Comparison of ENCODE assay signal across 9 cellular contexts in genomic region chr9:120402741-120403542, GRCh38.
DNase-seq lines count a peak whose midpoint lies in the region; ATAC-seq and TF ChIP-seq lines count a peak whose summit lies in the region.
"Had no signal": no experiment of that assay in that cellular context is flagged by ENCODE, and none has a peak within 500 bp of the region (broad histone marks: within the 10 kb centered on the region; RNA-seq: fewer than 3 reads in every experiment).

No MANE protein-coding gene starts in this region.

- peaks cover 98% of the 10 kb centered on the region for H3K36me3 ChIP-seq in upper lobe of right lung
- peaks cover 97% of the 10 kb centered on the region for H3K36me3 ChIP-seq in left ventricle myocardium inferior

- H3K27ac Mint-ChIP-seq in activated naive CD4-positive, alpha-beta T cell treated with anti-CD3 and anti-CD28 coated beads, Interleukin-2, amount 50 U/mL, for 72 hours: peak overlapping the region; percentile 65 to 69
- H3K27ac Mint-ChIP-seq in T-helper 1 cell treated with Interleukin-12 subunit alpha and Interleukin-12 subunit beta and Interleukin-4 antibody, amounts not matched to agents 30 μg/mL and 1 μg/mL, for 36 hours: peak overlapping the region; percentile 62

- H3K27ac ChIP-seq in foreskin keratinocyte (no peak overlapping the region), upper lobe of right lung (peak overlapping the region; percentile 17), left ventricle myocardium inferior (replicated peaks) (no peak overlapping the region)

- H3K4me1 Mint-ChIP-seq in T-helper 1 cell treated with Interleukin-12 subunit alpha and Interleukin-12 subunit beta and Interleukin-4 antibody, amounts not matched to agents 30 μg/mL and 1 μg/mL, for 36 hours (ENCODE audit: low read depth): peaks cover 14% of the 10 kb centered on the region

- ATAC-seq in activated naive CD4-positive, alpha-beta T cell treated with anti-CD3 and anti-CD28 coated beads, Interleukin-2, amount 50 U/mL, for 72 hours: peak; percentile 50 to 66
- peak; percentile 90 for ATAC-seq in foreskin keratinocyte
- peak; percentile 80 for ATAC-seq in upper lobe of right lung
- ATAC-seq in GM19035 (IDR thresholded peaks at IDR 0.05; ENCODE audit: unreplicated experiment): no peak

- peaks cover 16 to 19% of the 10 kb centered on the region in 2 donors for H3K36me3 Mint-ChIP-seq in activated naive CD4-positive, alpha-beta T cell treated with anti-CD3 and anti-CD28 coated beads, Interleukin-2, amount 50 U/mL, for 72 hours
- H3K36me3 Mint-ChIP-seq in T-helper 1 cell treated with Interleukin-12 subunit alpha and Interleukin-12 subunit beta and Interleukin-4 antibody, amounts not matched to agents 30 μg/mL and 1 μg/mL, for 36 hours (ENCODE audit: low read depth): peaks cover 56% of the 10 kb centered on the region

- no peak overlapping the region for H3K4me3 ChIP-seq in upper lobe of right lung
- H3K4me3 ChIP-seq in left ventricle myocardium inferior: no peak overlapping the region

- no peaks in the 10 kb centered on the region for H3K27me3 Mint-ChIP-seq in T-helper 1 cell treated with Interleukin-12 subunit alpha and Interleukin-12 subunit beta and Interleukin-4 antibody, amounts not matched to agents 30 μg/mL and 1 μg/mL, for 36 hours (ENCODE audit: low read depth)

- TF ChIP-seq CTCF in foreskin keratinocyte (conservative IDR thresholded peaks at IDR 0.05) (no peak), upper lobe of right lung (IDR thresholded peaks at IDR 0.05) (no peak), left ventricle myocardium inferior (IDR thresholded peaks at IDR 0.05; ENCODE audit: borderline replicate concordance) (no peak)

- DNase-seq in activated naive CD4-positive, alpha-beta T cell treated with anti-CD3 and anti-CD28 coated beads, Interleukin-2, amount 50 U/mL, for 72 hours (ENCODE audit: low spot score in 2 of 2): no peak
- DNase-seq in activated naive CD4-positive, alpha-beta T cell (lab: John Stamatoyannopoulos, UW): no peak
- peak; percentile 47 to 78 for DNase-seq in foreskin keratinocyte
- DNase-seq in upper lobe of right lung: no peak
- DNase-seq in RPMI8226: no peak
- DNase-seq in left ventricle myocardium inferior: no peak
- DNase-seq: NCI-H446 treated with DMSO at 0.1 percent for 48 hours had no signal

- intact Hi-C loops in upper lobe of right lung (cut with DNase I) (no loop called here), left ventricle myocardium inferior (cut with micrococcal nuclease) (no loop called here)

- H3K4me3 Mint-ChIP-seq in T-helper 1 cell treated with Interleukin-12 subunit alpha and Interleukin-12 subunit beta and Interleukin-4 antibody, amounts not matched to agents 30 μg/mL and 1 μg/mL, for 36 hours: no peak overlapping the region

- H3K9me3 ChIP-seq in upper lobe of right lung: no peaks in the 10 kb centered on the region
- H3K9me3 ChIP-seq in left ventricle myocardium inferior (replicated peaks): no peaks in the 10 kb centered on the region

- H3K4me1 ChIP-seq in foreskin keratinocyte: peaks cover 6% of the 10 kb centered on the region
- no peaks in the 10 kb centered on the region for H3K4me1 ChIP-seq in upper lobe of right lung
- H3K4me1 ChIP-seq in left ventricle myocardium inferior: no peaks in the 10 kb centered on the region

- H3K9me3 Mint-ChIP-seq in activated naive CD4-positive, alpha-beta T cell treated with anti-CD3 and anti-CD28 coated beads, Interleukin-2, amount 50 U/mL, for 72 hours: no peaks in the 10 kb centered on the region
- H3K9me3 Mint-ChIP-seq in T-helper 1 cell treated with Interleukin-12 subunit alpha and Interleukin-12 subunit beta and Interleukin-4 antibody, amounts not matched to agents 30 μg/mL and 1 μg/mL, for 36 hours: no peaks in the 10 kb centered on the region

- no peaks in the 10 kb centered on the region for H3K27me3 ChIP-seq in foreskin keratinocyte
- H3K27me3 ChIP-seq in upper lobe of right lung: no peaks in the 10 kb centered on the region
- H3K27me3 ChIP-seq in left ventricle myocardium inferior (ENCODE audit: low read depth): no peaks in the 10 kb centered on the region

Comparison
In these comparisons a context has a peak if more than half of its experiments do, and no peak if none do; other contexts are left out.
1. DNase-seq: peak in foreskin keratinocyte (2 of 2); none in activated naive CD4-positive, alpha-beta T cell treated with anti-CD3 and anti-CD28 coated beads, Interleukin-2, amount 50 U/mL, for 72 hours (0 of 2), activated naive CD4-positive, alpha-beta T cell (0 of 4), upper lobe of right lung (single experiment), RPMI8226 (single experiment) and left ventricle myocardium inferior (single experiment).